3 cellular contexts compared by ENCODE assay signal in the genomic region with DNA sequence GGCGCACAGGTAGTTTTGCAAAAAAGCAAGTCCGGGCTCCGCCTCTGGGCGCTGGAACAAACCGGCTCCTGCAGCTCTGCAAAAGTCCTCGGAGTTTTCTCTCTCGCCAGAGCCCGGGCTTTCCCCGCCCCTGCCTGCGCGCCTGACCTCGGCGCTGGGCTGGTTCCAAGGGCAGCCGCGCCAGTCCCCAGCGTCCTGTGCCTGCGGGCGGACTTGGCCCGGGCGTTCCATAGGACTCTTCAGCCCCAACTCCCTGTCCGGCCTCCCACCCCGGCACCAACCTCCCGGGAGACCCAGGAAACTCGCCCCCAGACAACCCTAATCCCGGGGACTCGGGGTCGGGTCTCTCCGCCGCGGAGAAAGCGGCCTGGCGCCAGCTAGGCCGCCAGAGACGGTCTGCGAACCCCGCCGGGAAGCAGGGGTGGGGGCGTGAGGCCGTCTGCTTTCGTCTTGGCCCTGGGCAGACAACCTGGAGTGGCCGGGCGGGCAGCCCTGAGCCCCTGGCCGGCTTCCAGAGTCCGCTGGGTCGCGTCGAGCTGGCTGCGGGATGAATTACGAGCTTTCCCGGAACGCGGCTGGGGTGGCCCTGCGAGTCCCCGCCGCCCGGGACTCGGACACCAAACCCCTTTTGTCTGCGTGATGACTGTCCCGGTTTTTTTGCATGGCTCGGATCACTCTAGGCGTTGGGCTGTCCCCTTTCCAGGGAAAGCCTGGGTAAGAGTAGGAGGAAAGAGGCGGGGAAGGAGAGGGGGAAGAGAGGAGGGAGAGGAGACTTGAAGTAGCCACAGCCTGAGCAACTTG.
TF ChIP-seq lines count a peak whose summit lies in the region.

No MANE protein-coding gene starts in this region.

TF ChIP-seq in liver, 16 proteins besides CTCF, POLR2A, EP300 and RAD21:
- no peak for TF ChIP-seq YY1 (IDR thresholded peaks at IDR 0.05)
- TF ChIP-seq GABPA (IDR thresholded peaks at IDR 0.05 in 1 of 2, conservative IDR thresholded peaks at IDR 0.05 in 1 of 2): no peak
- TF ChIP-seq NR2F2 (IDR thresholded peaks at IDR 0.05): no peak
- TF ChIP-seq EGR1 (IDR thresholded peaks at IDR 0.05; ENCODE audit: low read depth in 2 of 2): no peak
- TF ChIP-seq TAF1 (conservative IDR thresholded peaks at IDR 0.05): no peak
- TF ChIP-seq SP1 (IDR thresholded peaks at IDR 0.05): no peak
- TF ChIP-seq, protein P1, sequence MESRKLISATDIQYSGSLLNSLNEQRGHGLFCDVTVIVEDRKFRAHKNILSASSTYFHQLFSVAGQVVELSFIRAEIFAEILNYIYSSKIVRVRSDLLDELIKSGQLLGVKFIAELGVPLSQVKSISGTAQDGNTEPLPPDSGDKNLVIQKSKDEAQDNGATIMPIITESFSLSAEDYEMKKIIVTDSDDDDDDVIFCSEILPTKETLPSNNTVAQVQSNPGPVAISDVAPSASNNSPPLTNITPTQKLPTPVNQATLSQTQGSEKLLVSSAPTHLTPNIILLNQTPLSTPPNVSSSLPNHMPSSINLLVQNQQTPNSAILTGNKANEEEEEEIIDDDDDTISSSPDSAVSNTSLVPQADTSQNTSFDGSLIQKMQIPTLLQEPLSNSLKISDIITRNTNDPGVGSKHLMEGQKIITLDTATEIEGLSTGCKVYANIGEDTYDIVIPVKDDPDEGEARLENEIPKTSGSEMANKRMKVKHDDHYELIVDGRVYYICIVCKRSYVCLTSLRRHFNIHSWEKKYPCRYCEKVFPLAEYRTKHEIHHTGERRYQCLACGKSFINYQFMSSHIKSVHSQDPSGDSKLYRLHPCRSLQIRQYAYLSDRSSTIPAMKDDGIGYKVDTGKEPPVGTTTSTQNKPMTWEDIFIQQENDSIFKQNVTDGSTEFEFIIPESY (IDR thresholded peaks at IDR 0.05): no peak

TF ChIP-seq in HepG2, 621 proteins besides CTCF, POLR2A, EP300 and RAD21:
- no peak for TF ChIP-seq TRIM24 (CRISPR knock-in tag; IDR thresholded peaks at IDR 0.05)
- TF ChIP-seq, protein P2, sequence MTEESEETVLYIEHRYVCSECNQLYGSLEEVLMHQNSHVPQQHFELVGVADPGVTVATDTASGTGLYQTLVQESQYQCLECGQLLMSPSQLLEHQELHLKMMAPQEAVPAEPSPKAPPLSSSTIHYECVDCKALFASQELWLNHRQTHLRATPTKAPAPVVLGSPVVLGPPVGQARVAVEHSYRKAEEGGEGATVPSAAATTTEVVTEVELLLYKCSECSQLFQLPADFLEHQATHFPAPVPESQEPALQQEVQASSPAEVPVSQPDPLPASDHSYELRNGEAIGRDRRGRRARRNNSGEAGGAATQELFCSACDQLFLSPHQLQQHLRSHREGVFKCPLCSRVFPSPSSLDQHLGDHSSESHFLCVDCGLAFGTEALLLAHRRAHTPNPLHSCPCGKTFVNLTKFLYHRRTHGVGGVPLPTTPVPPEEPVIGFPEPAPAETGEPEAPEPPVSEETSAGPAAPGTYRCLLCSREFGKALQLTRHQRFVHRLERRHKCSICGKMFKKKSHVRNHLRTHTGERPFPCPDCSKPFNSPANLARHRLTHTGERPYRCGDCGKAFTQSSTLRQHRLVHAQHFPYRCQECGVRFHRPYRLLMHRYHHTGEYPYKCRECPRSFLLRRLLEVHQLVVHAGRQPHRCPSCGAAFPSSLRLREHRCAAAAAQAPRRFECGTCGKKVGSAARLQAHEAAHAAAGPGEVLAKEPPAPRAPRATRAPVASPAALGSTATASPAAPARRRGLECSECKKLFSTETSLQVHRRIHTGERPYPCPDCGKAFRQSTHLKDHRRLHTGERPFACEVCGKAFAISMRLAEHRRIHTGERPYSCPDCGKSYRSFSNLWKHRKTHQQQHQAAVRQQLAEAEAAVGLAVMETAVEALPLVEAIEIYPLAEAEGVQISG (CRISPR knock-in tag; IDR thresholded peaks at IDR 0.05): no peak
- no peak for TF ChIP-seq NFKB2 (CRISPR knock-in tag; IDR thresholded peaks at IDR 0.05; ENCODE audit: borderline replicate concordance)

TF ChIP-seq in neural cell, 6 proteins besides CTCF, POLR2A, EP300 and RAD21:
- TF ChIP-seq EZH2 (IDR thresholded peaks at IDR 0.05; ENCODE audit: borderline replicate concordance, insufficient read depth, low read length, poor library complexity, severe bottlenecking): no peak
